In the genomic region with DNA sequence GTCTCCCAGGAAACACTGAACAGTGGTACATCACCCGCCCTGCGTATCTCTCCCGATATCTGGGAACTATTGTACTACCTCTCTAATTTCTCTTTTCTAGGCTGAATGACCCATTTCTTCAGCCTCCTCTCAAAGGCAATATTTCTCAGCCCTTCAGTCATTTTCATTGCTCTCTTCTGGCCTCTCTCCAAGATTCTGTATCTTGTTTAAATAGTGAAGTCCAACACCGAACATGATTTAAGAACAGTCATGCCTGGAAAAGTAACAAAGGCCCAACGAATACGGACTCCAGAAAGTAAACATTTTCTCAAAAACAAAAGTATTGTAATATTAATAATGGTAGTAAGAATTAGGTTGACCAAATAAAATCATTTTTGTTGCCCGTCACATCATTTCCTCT, we compare ENCODE assay signal across 18 cellular contexts.
"Had no signal": no experiment of that assay in that cellular context is flagged by ENCODE, and none has a peak within 500 bp of the region (broad histone marks: within the 10 kb centered on the region; RNA-seq: fewer than 3 reads in every experiment).

No MANE protein-coding gene starts in this region.

- H3K27ac ChIP-seq: parathyroid adenoma, skin epidermis had no signal

- FAIRE-seq: islet of Langerhans had no signal

- DNase-seq: activated CD4-positive, alpha-beta T cell treated with anti-CD3 and anti-CD28 coated beads, Interleukin-2, amount 10 ng/mL, durations not matched to agents 7 days and 5 days; activated CD4-positive, CD25-positive, alpha-beta regulatory T cell; activated CD8-positive, alpha-beta memory T cell treated with anti-CD3 and anti-CD28 coated beads for 24 hours; activated naive CD4-positive, alpha-beta T cell treated with Interleukin-2 at 50 U/mL for 16 hours; aorta; endodermal cell; gastrocnemius medialis; heart left ventricle; left ventricle myocardium superior; mesendoderm; retina; stimulated activated CD4-positive, alpha-beta T cell treated with anti-CD3 and anti-CD28 coated beads, Interleukin-4, amount 100 ng/mL, for 4 hours; stimulated activated CD8-positive, alpha-beta memory T cell treated with anti-CD3 and anti-CD28 coated beads, Interleukin-4, amount 100 ng/mL, for 48 hours; stimulated activated naive CD4-positive, alpha-beta T cell treated with Interleukin-2 at 50 U/mL for 16 hours; substantia nigra had no signal

- H3K4me1 ChIP-seq: parathyroid adenoma had no signal

- ATAC-seq: gastrocnemius medialis, heart left ventricle, left ventricle myocardium superior had no signal

- H3K4me3 ChIP-seq: gastrocnemius medialis, heart left ventricle, skin epidermis had no signal

- H3K27me3 ChIP-seq: gastrocnemius medialis, heart left ventricle had no signal

- H3K9ac ChIP-seq: parathyroid adenoma had no signal

- H3K36me3 ChIP-seq: gastrocnemius medialis had no signal
